13 cellular contexts compared by ENCODE assay signal in the genomic region with DNA sequence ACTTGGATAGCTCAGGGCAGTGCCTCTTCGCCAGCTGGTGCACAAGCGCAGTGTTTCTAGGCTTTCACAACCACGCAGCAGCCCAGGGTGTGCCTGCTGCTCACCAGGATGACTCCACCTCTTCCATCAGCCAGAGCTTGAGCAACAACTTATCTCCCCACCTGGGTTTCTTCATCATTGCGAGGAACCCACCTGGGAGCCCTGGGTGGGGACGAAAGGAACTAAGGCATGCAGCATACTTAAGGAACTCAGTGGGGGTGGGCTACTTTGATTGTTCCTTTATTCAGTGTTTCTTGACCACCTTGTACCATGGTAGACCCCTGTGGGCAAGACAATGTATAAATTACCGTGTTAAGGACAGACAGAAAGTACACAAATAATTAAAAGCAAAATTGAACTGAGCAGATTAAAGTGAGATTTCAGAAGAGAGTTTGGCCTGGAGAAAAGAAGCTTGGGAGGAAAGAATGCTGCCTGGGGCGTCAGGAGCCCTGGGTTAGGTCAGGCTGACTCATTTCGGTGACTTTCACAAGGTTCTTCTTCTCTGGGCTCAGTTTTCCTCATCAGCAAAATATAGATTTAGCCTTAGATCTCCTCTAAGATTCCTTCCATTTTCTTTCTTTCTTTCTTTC. TPM values are rescaled to one million over a fixed set of nuclear protein-coding genes. Genes with fewer than 3 reads are reported as not detected.
A peak's percentile ranks its signal among the peaks of the same experiment; 100 is the strongest.
DNase-seq lines count a peak whose midpoint lies in the region; ATAC-seq and TF ChIP-seq lines count a peak whose summit lies in the region.
"Had no signal": no experiment of that assay in that cellular context is flagged by ENCODE, and none has a peak within 500 bp of the region (broad histone marks: within the 10 kb centered on the region; RNA-seq: fewer than 3 reads in every experiment).

No MANE protein-coding gene starts in this region.

- H3K27ac Mint-ChIP-seq in chondrocyte (ENCODE audit: unreplicated experiment) = peak overlapping the region; percentile 81
- peak overlapping the region; percentile 96 for H3K27ac Mint-ChIP-seq in mesothelial cell of epicardium
- H3K27ac Mint-ChIP-seq: CD4-positive, CD25-positive, alpha-beta regulatory T cell had no signal

- H3K36me3 Mint-ChIP-seq in chondrocyte (ENCODE audit: low read depth) (no peaks in the 10 kb centered on the region), mesothelial cell of epicardium (no peaks in the 10 kb centered on the region)
- H3K36me3 Mint-ChIP-seq: CD4-positive, CD25-positive, alpha-beta regulatory T cell had no signal

- TF ChIP-seq CTCF in chondrocyte (IDR thresholded peaks at IDR 0.05) (no peak), mesothelial cell of epicardium (IDR thresholded peaks at IDR 0.05; ENCODE audit: unreplicated experiment) (no peak), GM20000 (IDR thresholded peaks at IDR 0.05; ENCODE audit: extremely low read depth, missing control alignments) (no peak)

- H3K27me3 Mint-ChIP-seq in chondrocyte (ENCODE audit: low read depth) = no peaks in the 10 kb centered on the region
- no peaks in the 10 kb centered on the region for H3K27me3 Mint-ChIP-seq in mesothelial cell of epicardium (ENCODE audit: low read depth)

- ATAC-seq in GM19035 (IDR thresholded peaks at IDR 0.05; ENCODE audit: unreplicated experiment) = no peak
- ATAC-seq in HG02973 (IDR thresholded peaks at IDR 0.05; ENCODE audit: unreplicated experiment) = no peak
- ATAC-seq: GM12878 had no signal

- DNase-seq in Daoy (ENCODE audit: low read depth) (peak; percentile 70), NCI-H460 (ENCODE audit: extremely low read depth, low read depth) (peak; percentile 43), chondrocyte (ENCODE audit: low spot score) (no peak), mesothelial cell of epicardium (ENCODE audit: low spot score in 2 of 2, unreplicated experiment in 2 of 2) (no peak), midbrain (lab: John Stamatoyannopoulos, UW) (no peak), GM20000 (ENCODE audit: low spot score) (no peak)
- DNase-seq: activated gamma-delta T cell treated with Interleukin-2 at 50 U/mL for 16 hours; CD4-positive, CD25-positive, alpha-beta regulatory T cell; NCI-H748 treated with DMSO at 0.1 percent for 48 hours; WERI-Rb-1 had no signal

- H3K4me1 Mint-ChIP-seq in chondrocyte (ENCODE audit: low read depth) = peaks cover 47% of the 10 kb centered on the region
- peaks cover 70% of the 10 kb centered on the region for H3K4me1 Mint-ChIP-seq in mesothelial cell of epicardium
- H3K4me1 Mint-ChIP-seq: CD4-positive, CD25-positive, alpha-beta regulatory T cell had no signal

- H3K4me3 Mint-ChIP-seq in chondrocyte (ENCODE audit: unreplicated experiment) (no peak overlapping the region), mesothelial cell of epicardium (no peak overlapping the region)
- H3K4me3 Mint-ChIP-seq: CD4-positive, CD25-positive, alpha-beta regulatory T cell had no signal

- H3K9me3 Mint-ChIP-seq in chondrocyte (ENCODE audit: low read depth) = no peaks in the 10 kb centered on the region
- H3K9me3 Mint-ChIP-seq in mesothelial cell of epicardium = no peaks in the 10 kb centered on the region
- H3K9me3 Mint-ChIP-seq: CD4-positive, CD25-positive, alpha-beta regulatory T cell had no signal

RNA-seq across cellular contexts. Expression of gene KRT18, which starts 22.9 kb away (rescaled TPM):
- 1,090 and 1,158 TPM in 2 replicates for total RNA-seq in Daoy (2014; rRNA removed; shearing (Covaris generic))
- total RNA-seq in NCI-H460 (2014; rRNA removed; shearing (Covaris generic)) = 692 and 718 TPM in 2 replicates
- 630 TPM in 2 replicates for polyA plus RNA-seq in NCI-H460 (2014; cell fraction: nucleus; rRNA removed)
- total RNA-seq in chondrocyte (44.7 to 173 TPM (median 172 TPM) in 3 replicates), mesothelial cell of epicardium (714 to 762 TPM (median 725 TPM) in 3 replicates)

RNA-seq across cellular contexts. Expression of gene EIF4B, which starts 34.4 kb away (rescaled TPM):
- 650 and 689 TPM in 2 replicates for total RNA-seq in Daoy (2014; rRNA removed; shearing (Covaris generic))
- total RNA-seq in NCI-H460 (2014; rRNA removed; shearing (Covaris generic)) = 827 and 879 TPM in 2 replicates
- polyA plus RNA-seq in NCI-H460 (2014; cell fraction: nucleus; rRNA removed) = 343 and 434 TPM in 2 replicates
- total RNA-seq in chondrocyte = 270 to 336 TPM (median 323 TPM) in 3 replicates
- total RNA-seq in mesothelial cell of epicardium = 544 to 576 TPM (median 554 TPM) in 3 replicates

Comparison
In these comparisons a context has a peak if more than half of its experiments do, and no peak if none do; other contexts are left out.
1. DNase-seq: peak in Daoy (single experiment) and NCI-H460 (single experiment); none in chondrocyte (single experiment), mesothelial cell of epicardium (0 of 2), midbrain (single experiment) and GM20000 (single experiment).